20 cellular contexts compared by ENCODE assay signal in the genomic region with DNA sequence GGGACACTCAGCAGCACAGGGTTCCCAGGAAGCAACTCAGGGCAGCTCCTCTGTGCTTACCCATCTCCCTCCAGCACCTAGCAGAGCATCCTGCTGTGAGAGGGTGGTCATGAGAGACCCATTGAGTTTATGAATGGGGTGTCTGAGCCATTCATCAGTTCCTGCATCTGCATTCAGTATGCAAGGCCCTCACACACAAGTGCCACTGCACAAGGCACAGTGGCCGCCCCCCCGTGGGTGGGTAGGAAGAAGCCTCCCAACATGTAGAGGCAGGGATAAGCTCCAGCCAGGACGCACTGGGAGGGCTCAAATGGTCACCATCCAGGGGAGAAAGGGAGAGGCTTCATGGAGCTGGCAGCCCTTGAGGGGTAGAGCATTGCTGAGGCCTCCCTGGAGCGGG. TPM values are rescaled to one million over a fixed set of nuclear protein-coding genes. Genes with fewer than 3 reads are reported as not detected.
A peak's percentile ranks its signal among the peaks of the same experiment; 100 is the strongest.
DNase-seq lines count a peak whose midpoint lies in the region; ATAC-seq, FAIRE-seq and TF ChIP-seq lines count a peak whose summit lies in the region.
"Had no signal": no experiment of that assay in that cellular context is flagged by ENCODE, and none has a peak within 500 bp of the region (broad histone marks: within the 10 kb centered on the region; RNA-seq: fewer than 3 reads in every experiment).

No MANE protein-coding gene starts in this region.

- no TSS peak for BruUV-seq in HepG2 (replicated peaks; lab: Mats Ljungman, UMichigan)

- no peak overlapping the region for H3K56ac ChIP-seq in H1 (replicated peaks; ENCODE audit: insufficient read length, low read depth, low read length)

- no peak overlapping the region for H2AK5ac ChIP-seq in H1 (ENCODE audit: low read depth, low read length)

- no peak for TF ChIP-seq CTCF in HepG2 (CRISPR knock-in tag; IDR thresholded peaks at IDR 0.05)
- no peak for TF ChIP-seq CTCF in right lobe of liver (IDR thresholded peaks at IDR 0.05)
- no peak for TF ChIP-seq CTCF in H1 (IDR thresholded peaks at IDR 0.05; ENCODE audit: control extremely low read depth in 1 of 3, insufficient read depth in 1 of 3, low read depth in 1 of 3, low read length in 3 of 3)

- H2BK12ac ChIP-seq in H1 (ENCODE audit: low read depth, low read length) = no peak overlapping the region

- H2BK120ac ChIP-seq in H1 (replicated peaks; ENCODE audit: low read depth, low read length) = no peak overlapping the region

- intact Hi-C loops in HepG2 (cut with micrococcal nuclease; ENCODE audit: unreplicated experiment) (no loop called here), right lobe of liver (cut with DNase I) (no loop called here)

- H3K4me1 ChIP-seq in HepG2 (ENCODE audit: insufficient read depth, low read length) (peaks cover 29% of the 10 kb centered on the region), right lobe of liver (peaks cover 0 to 13% (median 6%) of the 10 kb centered on the region in 4 donors), H1 (replicated peaks in 1 of 4; ENCODE audit: control insufficient read depth in 3 of 4, insufficient read depth in 4 of 4, low read length in 3 of 4) (peaks cover 3 to 33% (median 19%) of the 10 kb centered on the region in 4 experiments)

- H2AFZ ChIP-seq in HepG2 (ENCODE audit: low read length) (no peak overlapping the region), H1 (ENCODE audit: low read length) (no peak overlapping the region)

- no peak overlapping the region for H3K18ac ChIP-seq in H1 (ENCODE audit: extremely low read depth, low read length)

- H3K36me3 ChIP-seq in HepG2 (replicated peaks in 1 of 2; ENCODE audit: control insufficient read depth in 1 of 2, insufficient read depth in 2 of 2, low read length in 2 of 2) (peaks cover 56 to 92% of the 10 kb centered on the region in 2 experiments), right lobe of liver (peaks cover 0 to 17% (median 3%) of the 10 kb centered on the region in 4 donors), H1 (ENCODE audit: control insufficient read depth in 2 of 4, insufficient read depth in 4 of 4, low read length in 3 of 4) (peaks cover 0 to 4% (median 2%) of the 10 kb centered on the region in 4 experiments; a peak in 3 of 8 replicates)

- TF ChIP-seq RAD21 in HepG2 (CRISPR knock-in tag; IDR thresholded peaks at IDR 0.05) = no peak
- no peak for TF ChIP-seq RAD21 in H1 (IDR thresholded peaks at IDR 0.05 in 1 of 2, conservative IDR thresholded peaks at IDR 0.05 in 1 of 2; ENCODE audit: low read depth in 2 of 2, low read length in 2 of 2)

- H3K79me1 ChIP-seq in H1 (ENCODE audit: low read depth, low read length) = no peaks in the 10 kb centered on the region

- no peak overlapping the region for H2BK20ac ChIP-seq in H1 (ENCODE audit: low read length)

- no peak overlapping the region for H3K23ac ChIP-seq in H1 (ENCODE audit: insufficient read length)

- H2BK15ac ChIP-seq in H1 (ENCODE audit: low read length) = no peak overlapping the region

- FAIRE-seq in HepG2 (lab: Jason Lieb, UNC) (no peak), H1 (lab: Jason Lieb, UNC) (no peak)
- FAIRE-seq: A204.1, GM12878, K562 had no signal

- TF ChIP-seq POLR2A in HepG2 (IDR thresholded peaks at IDR 0.05; ENCODE audit: insufficient read depth in 1 of 2, low read depth in 2 of 2, low read length in 2 of 2) (0 out of 4 replicates have a peak, but pooled peaks of 1 of the 2 experiments have one; percentile 4), right lobe of liver (IDR thresholded peaks at IDR 0.05) (no peak), H1 (IDR thresholded peaks at IDR 0.05; ENCODE audit: control extremely low read depth in 1 of 2, low read depth in 2 of 2, low read length in 2 of 2) (no peak)

- no peak overlapping the region for H3K4ac ChIP-seq in H1 (replicated peaks; ENCODE audit: insufficient read length, low read depth, low read length)

- ATAC-seq in HepG2 = no peak
- no peak for ATAC-seq in right lobe of liver
- ATAC-seq: GM12878, K562 had no signal

- H3K9me3 ChIP-seq in HepG2 (ENCODE audit: low read length) (no peaks in the 10 kb centered on the region), right lobe of liver (no peaks in the 10 kb centered on the region), H1 (ENCODE audit: insufficient read depth in 2 of 2, low read depth in 1 of 2, low read length in 1 of 2) (no peaks in the 10 kb centered on the region)
- H3K9me3 ChIP-seq: BLaER1 had no signal

- no peaks in the 10 kb centered on the region for H3K79me2 ChIP-seq in HepG2 (ENCODE audit: insufficient read depth, low read length)
- H3K79me2 ChIP-seq in H1 (ENCODE audit: control insufficient read depth in 1 of 2, insufficient read depth in 2 of 2, low read length in 2 of 2) = no peaks in the 10 kb centered on the region

- H3K27ac ChIP-seq in HepG2 (ENCODE audit: extremely low read length, insufficient read depth, low read length) (no peak overlapping the region), right lobe of liver (no peak overlapping the region), H1 (ENCODE audit: low read depth, low read length) (no peak overlapping the region)
- H3K27ac ChIP-seq: BLaER1, HL-60 had no signal

- H3K9ac ChIP-seq in HepG2 (ENCODE audit: insufficient read depth, low read depth, low read length) = no peak overlapping the region
- H3K9ac ChIP-seq in H1 (replicated peaks in 1 of 4; ENCODE audit: extremely low read depth in 1 of 4, low read depth in 3 of 4, low read length in 3 of 4) = no peak overlapping the region
- H3K9ac ChIP-seq: BLaER1 had no signal

- no peaks in the 10 kb centered on the region for H3K27me3 ChIP-seq in HepG2 (ENCODE audit: control insufficient read depth in 1 of 2, insufficient read depth in 2 of 2, low read length in 2 of 2)
- no peaks in the 10 kb centered on the region for H3K27me3 ChIP-seq in right lobe of liver
- no peaks in the 10 kb centered on the region for H3K27me3 ChIP-seq in H1 (replicated peaks in 1 of 4; ENCODE audit: control insufficient read depth in 3 of 4, extremely low read depth in 1 of 4, insufficient read depth in 3 of 4, low read length in 3 of 4)
- H3K27me3 ChIP-seq: BLaER1 had no signal

- H3K4me2 ChIP-seq in HepG2 (ENCODE audit: low read depth, low read length) = no peak overlapping the region
- H3K4me2 ChIP-seq in H1 (ENCODE audit: insufficient read depth in 1 of 2, low read depth in 2 of 2, low read length in 2 of 2) = no peak overlapping the region
- H3K4me2 ChIP-seq: BLaER1 had no signal

- DNase-seq in HepG2 (ENCODE audit: low spot score) (no peak), right lobe of liver (no peak), H1 (ENCODE audit: low read depth in 1 of 2, low spot score in 2 of 2) (no peak), pons (ENCODE audit: low spot score) (peak; percentile 62), DMS53 treated with DMSO at 0.1 percent for 48 hours (lab: John Stamatoyannopoulos, UW; ENCODE audit: unreplicated experiment) (no peak)
- no peak for DNase-seq in stimulated activated CD4-positive, alpha-beta T cell treated with anti-CD3 and anti-CD28 coated beads, Interleukin-4, amount 100 ng/mL, for 1 hour
- DNase-seq: ACHN; CD4-positive, alpha-beta memory T cell; DND-41; EL; GOT3; H9; IMR-90 had no signal

- no peak overlapping the region for H3K4me3 ChIP-seq in HepG2 (replicated peaks in 1 of 3; ENCODE audit: insufficient read depth in 1 of 3, low read depth in 2 of 3, low read length in 3 of 3)
- no peak overlapping the region for H3K4me3 ChIP-seq in right lobe of liver
- H3K4me3 ChIP-seq in H1 (ENCODE audit: extremely low read depth in 1 of 4, insufficient read depth in 2 of 4, low read depth in 3 of 4, low read length in 4 of 4) = no peak overlapping the region
- H3K4me3 ChIP-seq: BLaER1, GM12878, K562 had no signal

- 98% methylated on average over 4 of the region's 4 CpGs for WGBS in HepG2 (ENCODE audit: low lambda C conversion rate)
- no CpG with 5 or more reads among the region's 4 CpGs for WGBS in right lobe of liver (ENCODE audit: insufficient coverage, low coverage, low lambda C conversion rate, missing lambda C conversion rate)
- 80% methylated on average over 4 of the region's 4 CpGs; no CpG with 5 or more reads in 1 of the 2 experiments for WGBS in H1 (ENCODE audit: extremely low coverage in 1 of 2, insufficient coverage in 1 of 2, insufficient read length in 1 of 2, insufficient replicate concordance in 2 of 2, low coverage in 1 of 2, low lambda C conversion rate in 2 of 2, missing lambda C conversion rate in 1 of 2), 2 experiments

- CTCF ChIA-PET in HepG2 (lab: Yijun Ruan, JAX; ENCODE audit: low intra/inter-chr PET ratio, low total read pairs) = interaction anchor here (0.9 to 1.1 kb wide), 2 partner anchors 163 to 221 kb away, joined by 3 read pairs; no protein-coding TSS in a partner anchor
- CTCF ChIA-PET in H1 (lab: Charles Lee; ENCODE audit: partially characterized antibody) = interaction anchor here (0.6 to 27.7 kb wide), 15 partner anchors 8 to 222 kb away, joined by 3 to 361 read pairs (median 5); no protein-coding TSS in a partner anchor

- no peaks in the 10 kb centered on the region for H3K23me2 ChIP-seq in H1 (ENCODE audit: low read depth, low read length)

- H4K20me1 ChIP-seq in HepG2 (ENCODE audit: insufficient read depth, low read length) (peaks cover 18% of the 10 kb centered on the region; the same call in 1 of the 2 replicates), H1 (replicated peaks in 1 of 2; ENCODE audit: control insufficient read depth in 1 of 2, insufficient read depth in 2 of 2, low read length in 2 of 2) (peaks cover 0 to under 1% of the 10 kb centered on the region in 2 experiments)

- H3K14ac ChIP-seq in H1 (ENCODE audit: insufficient read length) = no peak overlapping the region

- POLR2A ChIA-PET in HepG2 (lab: Yijun Ruan, JAX) (interaction anchor here (1.0 to 3.9 kb wide), 3 partner anchors 11 to 70 kb away, joined by 3 to 15 read pairs (median 6); no protein-coding TSS in a partner anchor), H1 (lab: Charles Lee; ENCODE audit: partially characterized antibody) (interaction anchor here (1.5 to 2.4 kb wide), 4 partner anchors 10 to 41 kb away, joined by 3 to 7 read pairs (median 4); no protein-coding TSS in a partner anchor)

- no peak overlapping the region for H4K5ac ChIP-seq in H1 (ENCODE audit: insufficient read length, low read depth, low read length)

- 0 out of 2 replicates have a peak overlapping the region, but pooled peaks have one; percentile 52 for H2BK5ac ChIP-seq in H1 (ENCODE audit: low read depth, low read length)

- H4K8ac ChIP-seq in H1 (ENCODE audit: extremely low read depth, insufficient read depth, low read length) = no peak overlapping the region

- in situ Hi-C loops in HepG2 (cut with HindIII; ENCODE audit: extremely low pct_ligation_motif_present, low pct_unique_long_range_greater_than_20kb) = loop anchor here (10.0 kb wide), 1 partner anchor 534 kb away; a partner anchor contains a TSS

- no peak for TF ChIP-seq EP300 in HepG2 (IDR thresholded peaks at IDR 0.05; ENCODE audit: low read depth in 2 of 2, low read length in 2 of 2)
- no peak for TF ChIP-seq EP300 in HepG2 (CRISPR knock-in tag; IDR thresholded peaks at IDR 0.05; ENCODE audit: borderline replicate concordance)
- no peak for TF ChIP-seq EP300 in H1 (IDR thresholded peaks at IDR 0.05; ENCODE audit: borderline replicate concordance in 1 of 2, low read depth in 2 of 2, low read length in 2 of 2)

- no peak overlapping the region for H4K91ac ChIP-seq in H1 (replicated peaks; ENCODE audit: insufficient read length, low read length)

RNA-seq across cellular contexts. Expression of a gene that starts 43.0 kb away (rescaled TPM):
- total RNA-seq in HepG2 (2016; rRNA removed; fragmentation: Illumina TruSeq; extraction: Trizol) = 11.0 TPM in 2 replicates
- total RNA-seq in HepG2 (2016; cell fraction: cytosol; rRNA removed; fragmentation: Illumina TruSeq; extraction: Trizol; ENCODE audit: low read depth) = 2.8 and 3.0 TPM in 2 replicates
- total RNA-seq in HepG2 (2016; cell fraction: insoluble cytoplasmic fraction; rRNA removed; fragmentation: Illumina TruSeq; extraction: Trizol) = 9.5 and 11.3 TPM in 2 replicates
- total RNA-seq in HepG2 (2016; cell fraction: membrane; rRNA removed; fragmentation: Illumina TruSeq; extraction: Trizol) = 15.4 and 15.8 TPM in 2 replicates
- total RNA-seq in HepG2 (2016; cell fraction: nucleus; rRNA removed; fragmentation: Illumina TruSeq; extraction: Trizol) = 14.9 TPM in 2 replicates
- 12.4 and 15.9 TPM in 2 replicates for polyA plus RNA-seq in HepG2 (2011; rRNA removed)
- polyA plus RNA-seq in HepG2 (2011; cell fraction: cytosol; rRNA removed) = 6.6 and 10.1 TPM in 2 replicates
- polyA plus RNA-seq in HepG2 (2011; cell fraction: nucleus; rRNA removed) = 47.8 and 59.4 TPM in 2 replicates
- 53.6 and 69.1 TPM in 2 replicates for polyA plus RNA-seq in HepG2 (2012)
- 10.9 and 11.7 TPM in 2 replicates for polyA plus RNA-seq in HepG2 (2016; cell fraction: cytosol; fragmentation: Illumina TruSeq; extraction: Trizol; ENCODE audit: low read depth)
- 37.6 and 56.8 TPM in 2 replicates for polyA plus RNA-seq in HepG2 (2016; cell fraction: insoluble cytoplasmic fraction; fragmentation: Illumina TruSeq; extraction: Trizol; ENCODE audit: low read depth)
- 44.1 and 44.7 TPM in 2 replicates for polyA plus RNA-seq in HepG2 (2016; cell fraction: membrane; fragmentation: Illumina TruSeq; extraction: Trizol; ENCODE audit: low read depth)
- 75.1 and 80.7 TPM in 2 replicates for polyA plus RNA-seq in HepG2 (2016; cell fraction: nucleus; fragmentation: Illumina TruSeq; extraction: Trizol; ENCODE audit: insufficient read depth, low read depth)
- 3.3 and 26.4 TPM in 2 replicates for polyA minus RNA-seq in HepG2 (2011; rRNA and poly(A)+ RNA removed; ENCODE audit: low replicate concordance)
- 29.5 and 30.0 TPM in 2 replicates for polyA minus RNA-seq in HepG2 (2011; cell fraction: cytosol; rRNA and poly(A)+ RNA removed)
- 15.2 and 15.5 TPM in 2 replicates for polyA minus RNA-seq in HepG2 (2011; cell fraction: nucleus; rRNA and poly(A)+ RNA removed)
- 10 to 100 TPM; 12.6 to 19.2 (median 14.9) TPM for total RNA-seq in right lobe of liver
- 13.3 and 14.7 TPM in 2 replicates for total RNA-seq in H1 (2021; fragmentation: NEBNext Ultra II Directional; extraction: Animal tissue kit (Norgen Biotek cat#: 25700))
- polyA plus RNA-seq in H1 (2011; rRNA removed) = 4.8 and 6.7 TPM in 2 replicates
- polyA plus RNA-seq in H1 (2011; cell fraction: cytosol; rRNA removed) = 2.2 TPM
- 8.8 TPM for polyA plus RNA-seq in H1 (2011; cell fraction: nucleus; rRNA removed)
- 9.6 to 20.8 TPM (median 19.1 TPM) in 4 replicates for polyA plus RNA-seq in H1 (2012, experiment 1 of 2)
- polyA plus RNA-seq in H1 (2012, experiment 2 of 2) = 13.4 TPM
- polyA plus RNA-seq in H1 (2013, experiment 1 of 2) = 5.1 TPM
- polyA plus RNA-seq in H1 (2013, experiment 2 of 2) = 5.1 TPM
- 2.0 and 2.4 TPM in 2 replicates for polyA minus RNA-seq in H1 (2011; rRNA and poly(A)+ RNA removed)
- 9.3 TPM for polyA minus RNA-seq in H1 (2011; cell fraction: cytosol; rRNA and poly(A)+ RNA removed)
- polyA minus RNA-seq in H1 (2011; cell fraction: nucleus; rRNA and poly(A)+ RNA removed) = 5.1 TPM

RNA-seq across cellular contexts. Expression of a gene that starts 49.0 kb away (rescaled TPM):
- total RNA-seq in HepG2 (2016; rRNA removed; fragmentation: Illumina TruSeq; extraction: Trizol) (not detected in 2 replicates), right lobe of liver (1 to 10 TPM in 2 of 6 experiments, under 1 TPM in 1, not detected in 3; 0.29 to 2.4 (median 1.1) TPM)
- not detected in 2 replicates for total RNA-seq in HepG2 (2016; cell fraction: cytosol; rRNA removed; fragmentation: Illumina TruSeq; extraction: Trizol; ENCODE audit: low read depth)
- not detected in 2 replicates for total RNA-seq in HepG2 (2016; cell fraction: insoluble cytoplasmic fraction; rRNA removed; fragmentation: Illumina TruSeq; extraction: Trizol)
- not detected in 2 replicates for total RNA-seq in HepG2 (2016; cell fraction: membrane; rRNA removed; fragmentation: Illumina TruSeq; extraction: Trizol)
- total RNA-seq in HepG2 (2016; cell fraction: nucleus; rRNA removed; fragmentation: Illumina TruSeq; extraction: Trizol) = not detected in 2 replicates
- polyA plus RNA-seq in HepG2 (2011; rRNA removed) (0.28 and 0.30 TPM in 2 replicates), H1 (2011; rRNA removed) (65.6 and 78.9 TPM in 2 replicates)
- 0.38 and 0.42 TPM in 2 replicates for polyA plus RNA-seq in HepG2 (2011; cell fraction: cytosol; rRNA removed)
- polyA plus RNA-seq in HepG2 (2011; cell fraction: nucleus; rRNA removed) = 0.23 and 0.29 TPM in 2 replicates
- polyA plus RNA-seq in HepG2 (2012) = 0.19 TPM in 1 of 2 replicates, not detected in the other
- 0.57 TPM in 1 of 2 replicates, not detected in the other for polyA plus RNA-seq in HepG2 (2016; cell fraction: cytosol; fragmentation: Illumina TruSeq; extraction: Trizol; ENCODE audit: low read depth)
- not detected in 2 replicates for polyA plus RNA-seq in HepG2 (2016; cell fraction: insoluble cytoplasmic fraction; fragmentation: Illumina TruSeq; extraction: Trizol; ENCODE audit: low read depth)
- polyA plus RNA-seq in HepG2 (2016; cell fraction: membrane; fragmentation: Illumina TruSeq; extraction: Trizol; ENCODE audit: low read depth) = not detected in 2 replicates
- not detected in 2 replicates for polyA plus RNA-seq in HepG2 (2016; cell fraction: nucleus; fragmentation: Illumina TruSeq; extraction: Trizol; ENCODE audit: insufficient read depth, low read depth)
- 0.18 TPM in 1 of 2 replicates, not detected in the other for polyA minus RNA-seq in HepG2 (2011; rRNA and poly(A)+ RNA removed; ENCODE audit: low replicate concordance)
- polyA minus RNA-seq in HepG2 (2011; cell fraction: cytosol; rRNA and poly(A)+ RNA removed) = not detected in 2 replicates
- polyA minus RNA-seq in HepG2 (2011; cell fraction: nucleus; rRNA and poly(A)+ RNA removed) = not detected in 2 replicates
- 38.5 and 41.0 TPM in 2 replicates for total RNA-seq in H1 (2021; fragmentation: NEBNext Ultra II Directional; extraction: Animal tissue kit (Norgen Biotek cat#: 25700))
- 73.5 TPM for polyA plus RNA-seq in H1 (2011; cell fraction: cytosol; rRNA removed)
- 60.0 TPM for polyA plus RNA-seq in H1 (2011; cell fraction: nucleus; rRNA removed)
- 21.8 to 38.0 TPM (median 35.1 TPM) in 4 replicates for polyA plus RNA-seq in H1 (2012, experiment 1 of 2)
- 41.2 TPM for polyA plus RNA-seq in H1 (2012, experiment 2 of 2)
- polyA plus RNA-seq in H1 (2013, experiment 1 of 2) = 36.9 TPM
- polyA plus RNA-seq in H1 (2013, experiment 2 of 2) = 40.4 TPM
- 10.9 and 15.4 TPM in 2 replicates for polyA minus RNA-seq in H1 (2011; rRNA and poly(A)+ RNA removed)
- 22.2 TPM for polyA minus RNA-seq in H1 (2011; cell fraction: cytosol; rRNA and poly(A)+ RNA removed)
- 12.8 TPM for polyA minus RNA-seq in H1 (2011; cell fraction: nucleus; rRNA and poly(A)+ RNA removed)
- total RNA-seq: CD4-positive, alpha-beta memory T cell; G401; GM12878; K562 had no signal
- polyA plus RNA-seq: CD14-positive monocyte; CD4-positive, alpha-beta memory T cell; GM12878; K562 had no signal

Comparison
In these comparisons a context has a peak if more than half of its experiments do, and no peak if none do; other contexts are left out.
1. RNA of a gene that starts 49.0 kb away (total RNA-seq): 38.5 to 41.0 TPM in H1; 0.29 to 2.4 TPM in right lobe of liver and not detected in HepG2; every median in the first group is over 10 times any median in the second.